ENCODE assay signal across 8 cellular contexts in the genomic region with DNA sequence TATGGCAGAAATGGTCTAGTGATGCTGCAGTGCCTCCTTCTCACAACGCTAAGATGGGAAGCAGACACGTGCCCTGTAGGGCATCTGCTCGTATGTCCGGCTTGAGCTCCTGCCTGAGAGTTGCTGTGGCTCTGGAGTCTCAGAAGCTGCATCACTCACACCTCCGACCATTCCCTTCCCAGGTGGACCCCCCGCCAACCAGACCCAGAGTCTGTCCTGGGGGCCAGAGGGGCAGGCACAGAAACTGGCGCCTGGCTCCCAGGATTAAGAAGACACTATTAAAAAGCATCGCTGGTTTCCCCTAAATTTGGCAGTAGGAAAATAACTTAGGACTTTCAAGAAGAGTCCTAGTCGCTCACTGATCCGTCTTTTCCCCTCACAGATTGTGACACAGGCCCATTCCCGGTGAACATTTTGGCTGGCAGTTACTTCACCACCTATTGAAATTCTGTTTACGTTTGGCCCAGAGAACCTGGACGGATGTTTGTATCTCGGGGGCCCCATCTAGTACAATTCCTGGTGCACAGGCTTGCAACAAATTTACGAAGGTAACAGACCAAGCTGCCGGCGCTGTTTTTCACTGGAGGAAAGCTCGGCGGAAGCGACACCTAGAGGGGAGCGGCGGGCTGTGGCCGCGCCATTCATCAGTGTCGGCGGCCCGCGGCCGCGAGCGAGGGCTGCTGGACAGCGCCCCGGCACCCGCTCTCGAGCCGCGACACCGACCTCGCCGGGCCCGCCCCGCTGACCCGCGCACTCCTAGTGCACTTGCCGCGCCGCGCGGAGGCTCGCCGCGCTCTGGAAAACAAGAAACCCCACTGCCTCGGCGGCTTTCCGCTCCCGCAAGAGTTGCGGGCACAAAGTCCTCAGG. TPM values are rescaled to one million over a fixed set of nuclear protein-coding genes. Genes with fewer than 3 reads are reported as not detected.
A peak's percentile ranks its signal among the peaks of the same experiment; 100 is the strongest.
DNase-seq lines count a peak whose midpoint lies in the region; ATAC-seq lines count a peak whose summit lies in the region.

No MANE protein-coding gene starts in this region.

- H2BK12ac ChIP-seq in neuronal stem cell (ENCODE audit: low read length): no peak overlapping the region

- H3K27ac ChIP-seq in neuronal stem cell (replicated peaks; ENCODE audit: low read length): no peak overlapping the region

- H3K4me1 ChIP-seq in neuronal stem cell (ENCODE audit: control insufficient read depth in 2 of 2, insufficient read depth in 1 of 2, low read depth in 1 of 2, low read length in 2 of 2): peaks cover 3 to 5% of the 10 kb centered on the region in 2 donors

- no peak overlapping the region for H2BK5ac ChIP-seq in neuronal stem cell (ENCODE audit: low read length)

- H2BK15ac ChIP-seq in neuronal stem cell (ENCODE audit: low read length): no peak overlapping the region

- peaks cover 2% of the 10 kb centered on the region for H3K79me1 ChIP-seq in neuronal stem cell (ENCODE audit: low read depth, low read length)

- H3K18ac ChIP-seq in neuronal stem cell (ENCODE audit: low read length): peak overlapping the region; percentile 27

- no peak overlapping the region for H3K27ac Mint-ChIP-seq in activated naive CD4-positive, alpha-beta T cell treated with anti-CD3 and anti-CD28 coated beads, Interleukin-2, amount 10 ng/mL, durations not matched to agents 7 days and 5 days

- no peak for ATAC-seq in GM18498 (IDR thresholded peaks at IDR 0.05; ENCODE audit: unreplicated experiment)

- no peaks in the 10 kb centered on the region for H3K36me3 ChIP-seq in neuronal stem cell (replicated peaks in 1 of 2; ENCODE audit: control insufficient read depth in 2 of 2, insufficient read depth in 2 of 2, low read length in 2 of 2)

- no CpG with 5 or more reads among the region's 57 CpGs for whole genome bisulfite sequencing in neuronal stem cell (ENCODE audit: extremely low coverage in 2 of 2, insufficient read length in 2 of 2, insufficient replicate concordance in 1 of 2), 2 donors

- H3K36me3 Mint-ChIP-seq in activated naive CD4-positive, alpha-beta T cell treated with anti-CD3 and anti-CD28 coated beads, Interleukin-2, amount 10 ng/mL, durations not matched to agents 7 days and 5 days: no peaks in the 10 kb centered on the region

- H2AK5ac ChIP-seq in neuronal stem cell (ENCODE audit: low read depth, low read length): no peak overlapping the region

- peaks cover 16 to 78% (median 52%) of the 10 kb centered on the region in 3 experiments for H3K27me3 ChIP-seq in neuronal stem cell (ENCODE audit: control insufficient read depth in 3 of 3, insufficient read depth in 3 of 3, low read depth in 1 of 3, low read length in 3 of 3)

- no peak overlapping the region for H3K9ac ChIP-seq in neuronal stem cell (ENCODE audit: low read depth, low read length, poor library complexity)

- DNase-seq in SIG-M5 treated with dmso at 0.1 percent for 504 hours (lab: John Stamatoyannopoulos, UW; ENCODE audit: unreplicated experiment) (peak; percentile 15), SIG-M5 (lab: John Stamatoyannopoulos, UW) (no peak), NCI-H2029 (lab: John Stamatoyannopoulos, UW) (peak; percentile 19), germinal center (ENCODE audit: low spot score) (peak; percentile 59), neuronal stem cell (ENCODE audit: low spot score) (peak; percentile 74), NCI-H226 (no peak)
- DNase-seq in activated naive CD4-positive, alpha-beta T cell treated with anti-CD3 and anti-CD28 coated beads, Interleukin-2, amount 10 ng/mL, durations not matched to agents 7 days and 5 days: peak; percentile 56

- H3K27me3 Mint-ChIP-seq in activated naive CD4-positive, alpha-beta T cell treated with anti-CD3 and anti-CD28 coated beads, Interleukin-2, amount 10 ng/mL, durations not matched to agents 7 days and 5 days: peaks cover 71% of the 10 kb centered on the region

- H3K14ac ChIP-seq in neuronal stem cell (ENCODE audit: low read length): no peak overlapping the region

- H3K9me3 ChIP-seq in neuronal stem cell (replicated peaks in 1 of 2; ENCODE audit: control insufficient read depth in 2 of 2, insufficient read depth in 1 of 2, low read depth in 1 of 2, low read length in 2 of 2): no peaks in the 10 kb centered on the region

- H3K9me3 Mint-ChIP-seq in activated naive CD4-positive, alpha-beta T cell treated with anti-CD3 and anti-CD28 coated beads, Interleukin-2, amount 10 ng/mL, durations not matched to agents 7 days and 5 days: no peaks in the 10 kb centered on the region

- H3K4me3 ChIP-seq in neuronal stem cell (ENCODE audit: low read length in 2 of 2): peak overlapping the region in 1 of 2 donors; percentile 53

- peak overlapping the region; percentile 86 for H2AFZ ChIP-seq in neuronal stem cell (ENCODE audit: low read length)

- H2BK120ac ChIP-seq in neuronal stem cell (ENCODE audit: low read depth, low read length): no peak overlapping the region

- no peak overlapping the region for H3K4ac ChIP-seq in neuronal stem cell (ENCODE audit: low read length)

- peaks cover 14% of the 10 kb centered on the region for H3K4me1 Mint-ChIP-seq in activated naive CD4-positive, alpha-beta T cell treated with anti-CD3 and anti-CD28 coated beads, Interleukin-2, amount 10 ng/mL, durations not matched to agents 7 days and 5 days

- CTCF ChIA-PET in activated naive CD4-positive, alpha-beta T cell treated with anti-CD3 and anti-CD28 coated beads, Interleukin-2, amount 10 ng/mL, durations not matched to agents 7 days and 5 days (lab: Charles Lee): interaction anchor here (1.0 to 1.4 kb wide), 4 partner anchors 13 to 187 kb away, joined by 3 to 5 read pairs (median 3); no protein-coding TSS in a partner anchor

- H3K4me2 ChIP-seq in neuronal stem cell (ENCODE audit: insufficient read depth, low read length, poor library complexity, severe bottlenecking): peak overlapping the region; percentile 90

- no peak overlapping the region for H4K8ac ChIP-seq in neuronal stem cell (ENCODE audit: low read depth, low read length)

- peak overlapping the region; percentile 87 for H3K23ac ChIP-seq in neuronal stem cell (ENCODE audit: low read depth, low read length, poor library complexity)

- no peak overlapping the region for H4K91ac ChIP-seq in neuronal stem cell (ENCODE audit: low read depth, low read length, poor library complexity)

- peak overlapping the region; percentile 47 for H3K4me3 Mint-ChIP-seq in activated naive CD4-positive, alpha-beta T cell treated with anti-CD3 and anti-CD28 coated beads, Interleukin-2, amount 10 ng/mL, durations not matched to agents 7 days and 5 days

RNA-seq across cellular contexts. Expression of gene FSTL4, which starts 1.6 kb away (rescaled TPM):
- polyA plus RNA-seq in neuronal stem cell (2013, experiment 1 of 2): 0.93 TPM
- polyA plus RNA-seq in neuronal stem cell (2013, experiment 2 of 2): 0.94 TPM

Comparison
In these comparisons a context has a peak if more than half of its experiments do, and no peak if none do; other contexts are left out.
1. DNase-seq: peak in SIG-M5 treated with dmso at 0.1 percent for 504 hours (single experiment), NCI-H2029 (single experiment), activated naive CD4-positive, alpha-beta T cell treated with anti-CD3 and anti-CD28 coated beads, Interleukin-2, amount 10 ng/mL, durations not matched to agents 7 days and 5 days (single experiment), germinal center (single experiment) and neuronal stem cell (single experiment); none in SIG-M5 (single experiment) and NCI-H226 (single experiment).